In genomic region chr2:208254118-208254870, GRCh38 we compare ENCODE assay signal across 1 cellular context.
TF ChIP-seq lines count a peak whose summit lies in the region.

No MANE protein-coding gene starts in this region.

TF ChIP-seq in HEK293, 187 proteins besides CTCF, POLR2A, EP300 and RAD21 (continued from another document):
- peak; percentile 8; the same call in 1 of the 2 replicates for TF ChIP-seq ZNF692 (tag by site-specific recombination; IDR thresholded peaks at IDR 0.05)
- TF ChIP-seq ZBTB48 (tag by site-specific recombination; IDR thresholded peaks at IDR 0.05), result peak; percentile 67; the same call in 1 of the 2 replicates
- TF ChIP-seq ZXDB (tag by site-specific recombination; IDR thresholded peaks at IDR 0.05), result peak; percentile 33; the same call in 1 of the 2 replicates
- TF ChIP-seq ZNF585B (tag by site-specific recombination; IDR thresholded peaks at IDR 0.05), result no peak
- TF ChIP-seq ZNF654 (tag by site-specific recombination; IDR thresholded peaks at IDR 0.05; ENCODE audit: low read depth), result peak; percentile 8; the same call in 1 of the 2 replicates
- TF ChIP-seq ZNF426 (tag by site-specific recombination; IDR thresholded peaks at IDR 0.05), result no peak
- no peak for TF ChIP-seq ZBTB11 (tag by site-specific recombination; conservative IDR thresholded peaks at IDR 0.05; ENCODE audit: low read depth)
- TF ChIP-seq ZNF2 (tag by site-specific recombination; IDR thresholded peaks at IDR 0.05), result 0 out of 2 replicates have a peak, but pooled peaks have one; percentile 44
- peak; percentile 63 for TF ChIP-seq KLF9 (tag by site-specific recombination; IDR thresholded peaks at IDR 0.05; ENCODE audit: low read depth)
- no peak for TF ChIP-seq ZNF701 (tag by site-specific recombination; IDR thresholded peaks at IDR 0.05)
- TF ChIP-seq, protein P1, sequence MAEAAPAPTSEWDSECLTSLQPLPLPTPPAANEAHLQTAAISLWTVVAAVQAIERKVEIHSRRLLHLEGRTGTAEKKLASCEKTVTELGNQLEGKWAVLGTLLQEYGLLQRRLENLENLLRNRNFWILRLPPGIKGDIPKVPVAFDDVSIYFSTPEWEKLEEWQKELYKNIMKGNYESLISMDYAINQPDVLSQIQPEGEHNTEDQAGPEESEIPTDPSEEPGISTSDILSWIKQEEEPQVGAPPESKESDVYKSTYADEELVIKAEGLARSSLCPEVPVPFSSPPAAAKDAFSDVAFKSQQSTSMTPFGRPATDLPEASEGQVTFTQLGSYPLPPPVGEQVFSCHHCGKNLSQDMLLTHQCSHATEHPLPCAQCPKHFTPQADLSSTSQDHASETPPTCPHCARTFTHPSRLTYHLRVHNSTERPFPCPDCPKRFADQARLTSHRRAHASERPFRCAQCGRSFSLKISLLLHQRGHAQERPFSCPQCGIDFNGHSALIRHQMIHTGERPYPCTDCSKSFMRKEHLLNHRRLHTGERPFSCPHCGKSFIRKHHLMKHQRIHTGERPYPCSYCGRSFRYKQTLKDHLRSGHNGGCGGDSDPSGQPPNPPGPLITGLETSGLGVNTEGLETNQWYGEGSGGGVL (tag by site-specific recombination; IDR thresholded peaks at IDR 0.05), result peak; percentile 81
- peak; percentile 65; the same call in 1 of the 2 replicates for TF ChIP-seq ZNF600 (tag by site-specific recombination; IDR thresholded peaks at IDR 0.05)
- peak; percentile 91 for TF ChIP-seq PATZ1 (tag by site-specific recombination; IDR thresholded peaks at IDR 0.05)
- peak; percentile 83 for TF ChIP-seq ZSCAN30 (tag by site-specific recombination; IDR thresholded peaks at IDR 0.05)
- peak; percentile 15; the same call in 1 of the 2 replicates for TF ChIP-seq ZNF324 (tag by site-specific recombination; IDR thresholded peaks at IDR 0.05)
- TF ChIP-seq KLF10 (tag by site-specific recombination; IDR thresholded peaks at IDR 0.05), result peak; percentile 20; the same call in 1 of the 2 replicates
- peak; percentile 25; the same call in 1 of the 2 replicates for TF ChIP-seq ZBTB20 (tag by site-specific recombination; IDR thresholded peaks at IDR 0.05)
- TF ChIP-seq EGR2 (tag by site-specific recombination; IDR thresholded peaks at IDR 0.05; ENCODE audit: low read depth), result peak; percentile 41
- peak; percentile 68 for TF ChIP-seq ZBTB17 (tag by site-specific recombination; IDR thresholded peaks at IDR 0.05)
- peak; percentile 97 for TF ChIP-seq ZBTB8A (tag by site-specific recombination; IDR thresholded peaks at IDR 0.05)
- no peak for TF ChIP-seq ZNF677 (tag by site-specific recombination; IDR thresholded peaks at IDR 0.05)
- TF ChIP-seq, protein P2, sequence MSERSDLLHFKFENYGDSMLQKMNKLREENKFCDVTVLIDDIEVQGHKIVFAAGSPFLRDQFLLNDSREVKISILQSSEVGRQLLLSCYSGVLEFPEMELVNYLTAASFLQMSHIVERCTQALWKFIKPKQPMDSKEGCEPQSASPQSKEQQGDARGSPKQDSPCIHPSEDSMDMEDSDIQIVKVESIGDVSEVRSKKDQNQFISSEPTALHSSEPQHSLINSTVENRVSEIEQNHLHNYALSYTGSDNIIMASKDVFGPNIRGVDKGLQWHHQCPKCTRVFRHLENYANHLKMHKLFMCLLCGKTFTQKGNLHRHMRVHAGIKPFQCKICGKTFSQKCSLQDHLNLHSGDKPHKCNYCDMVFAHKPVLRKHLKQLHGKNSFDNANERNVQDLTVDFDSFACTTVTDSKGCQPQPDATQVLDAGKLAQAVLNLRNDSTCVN (tag by site-specific recombination; optimal IDR thresholded peaks at IDR 0.05), result peak; percentile 33
